32 cellular contexts compared by ENCODE assay signal in the genomic region with DNA sequence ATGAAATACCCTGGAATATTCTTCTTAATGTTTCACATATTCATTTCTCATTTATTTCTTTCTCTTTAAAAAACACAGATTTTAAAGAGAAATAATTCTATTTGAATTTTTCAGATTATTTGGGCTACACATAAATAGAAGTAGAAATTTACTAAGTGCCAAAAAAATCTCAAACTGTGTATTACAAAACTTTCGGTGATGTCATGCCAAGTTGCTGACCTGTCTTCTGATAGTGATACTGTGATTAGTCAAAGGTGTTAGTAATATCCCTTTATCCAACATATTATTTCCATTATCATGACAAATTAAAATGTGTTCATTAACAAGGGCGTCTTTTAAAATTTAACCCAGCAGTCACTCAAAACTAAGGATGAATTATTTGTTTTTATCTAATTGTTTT.
"Had no signal": no experiment of that assay in that cellular context is flagged by ENCODE, and none has a peak within 500 bp of the region (broad histone marks: within the 10 kb centered on the region; RNA-seq: fewer than 3 reads in every experiment).

No MANE protein-coding gene starts in this region.

- ATAC-seq: activated CD8-positive, alpha-beta memory T cell treated with anti-CD3 and anti-CD28 coated beads, Interleukin-2, amount 10 ng/mL, durations not matched to agents 7 days and 5 days; activated CD8-positive, alpha-beta T cell treated with anti-CD3 and anti-CD28 coated beads, Interleukin-2, amount 10 ng/mL, durations not matched to agents 7 days and 5 days; activated naive CD8-positive, alpha-beta T cell treated with anti-CD3 and anti-CD28 coated beads, Interleukin-2, amount 50 U/mL, for 24 hours; body of pancreas had no signal

- DNase-seq: activated B cell treated with CpG ODN at 0.5 μM for 24 hours; activated CD4-positive, alpha-beta memory T cell treated with anti-CD3 and anti-CD28 coated beads, Interleukin-2, amount 10 ng/mL, durations not matched to agents 7 days and 5 days; activated CD4-positive, alpha-beta T cell treated with anti-CD3 and anti-CD28 coated beads for 4 hours; activated CD4-positive, alpha-beta T cell treated with anti-CD3 and anti-CD28 coated beads, Interleukin-2, amount 10 ng/mL, durations not matched to agents 24 days and 14 days; activated CD4-positive, alpha-beta T cell treated with anti-CD3 and anti-CD28 coated beads, Interleukin-2, amount 50 U/mL, for 48 hours; activated CD4-positive, CD25-positive, alpha-beta regulatory T cell treated with anti-CD3 and anti-CD28 coated beads, Interleukin-2, amount 50 U/mL, for 72 hours; activated CD8-positive, alpha-beta memory T cell treated with anti-CD3 and anti-CD28 coated beads for 24 hours; activated CD8-positive, alpha-beta memory T cell treated with anti-CD3 and anti-CD28 coated beads, Interleukin-2, amount 10 ng/mL, durations not matched to agents 7 days and 5 days; activated CD8-positive, alpha-beta memory T cell treated with anti-CD3 and anti-CD28 coated beads, Interleukin-2, amount 50 U/mL, for 48 hours; activated CD8-positive, alpha-beta T cell treated with anti-CD3 and anti-CD28 coated beads, Interleukin-2, amount 10 ng/mL, durations not matched to agents 7 days and 5 days; activated effector memory CD4-positive, alpha-beta T cell treated with Interleukin-2 at 50 U/mL for 16 hours; activated gamma-delta T cell; activated naive CD4-positive, alpha-beta T cell treated with anti-CD3 and anti-CD28 coated beads, Interleukin-2, amount 10 ng/mL, durations not matched to agents 7 days and 5 days; activated naive CD4-positive, alpha-beta T cell treated with Interleukin-2 at 50 U/mL for 16 hours; activated naive CD8-positive, alpha-beta T cell treated with anti-CD3 and anti-CD28 coated beads, Interleukin-2, amount 10 ng/mL, durations not matched to agents 7 days and 5 days; activated naive CD8-positive, alpha-beta T cell treated with anti-CD3 and anti-CD28 coated beads, Interleukin-2, amount 50 U/mL, for 24 hours; activated T-cell treated with anti-CD3 and anti-CD28 coated beads, Interleukin-2, amount 50 U/mL, for 24 hours; activated T-cell treated with anti-CD3 and anti-CD28 coated beads, Interleukin-2, amount 50 U/mL, for 48 hours; amniotic stem cell; aorta; body of pancreas; brain microvascular endothelial cell; caudate nucleus; cerebellar nuclear complex; T-helper 1 cell; T-helper 2 cell; T-helper 9 cell had no signal

- H3K4me3 ChIP-seq: body of pancreas, breast epithelium, cardiac muscle cell had no signal

- H3K27ac ChIP-seq: body of pancreas, brain microvascular endothelial cell, breast epithelium, cardiac muscle cell, VCaP had no signal

- H3K4me1 ChIP-seq: body of pancreas, breast epithelium had no signal

- FAIRE-seq: astrocyte, TTC549 had no signal

- H3K36me3 ChIP-seq: brain microvascular endothelial cell, breast epithelium, cardiac muscle cell had no signal

- H3K27me3 ChIP-seq: body of pancreas, brain microvascular endothelial cell, breast epithelium, cardiac muscle cell had no signal

- H3K9me3 ChIP-seq: body of pancreas had no signal
